Comparison of ENCODE assay signal across 8 cellular contexts in the genomic region with DNA sequence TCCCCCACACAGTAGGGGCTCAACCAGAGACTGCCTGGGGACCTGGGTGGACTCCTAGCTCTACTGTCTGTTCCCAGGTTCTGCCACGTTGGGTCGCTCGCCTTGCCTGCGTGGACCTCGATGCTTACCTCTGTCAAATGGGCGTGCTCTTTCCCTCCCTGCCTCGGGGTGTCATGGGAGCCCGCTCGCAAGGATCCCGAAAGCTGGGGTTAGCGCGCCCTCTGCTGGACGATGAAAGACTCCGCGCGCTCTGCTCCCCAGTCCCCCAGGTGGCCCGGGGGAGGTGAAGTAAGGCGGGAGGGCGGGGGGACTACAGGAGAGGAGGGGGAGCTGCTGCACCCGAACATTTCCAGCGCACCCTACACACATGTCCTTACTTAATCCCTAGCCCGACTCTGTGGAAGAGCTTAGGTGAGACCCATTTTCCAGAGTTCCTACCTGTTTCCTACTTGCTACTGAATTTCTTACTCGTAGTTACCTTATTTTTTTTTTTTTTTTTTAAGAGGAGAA. TPM values are rescaled to one million over a fixed set of nuclear protein-coding genes. Genes with fewer than 3 reads are reported as not detected.
DNase-seq lines count a peak whose midpoint lies in the region; ATAC-seq and TF ChIP-seq lines count a peak whose summit lies in the region.

No MANE protein-coding gene starts in this region.

- H3K4me1 ChIP-seq in parathyroid adenoma (no peaks in the 10 kb centered on the region), upper lobe of right lung (no peaks in the 10 kb centered on the region)

- H3K27ac ChIP-seq in parathyroid adenoma (no peak overlapping the region), upper lobe of right lung (no peak overlapping the region)

- H3K9ac ChIP-seq in parathyroid adenoma, result no peak overlapping the region

- TF ChIP-seq CTCF in AG09319 (IDR thresholded peaks at IDR 0.05; ENCODE audit: low read depth, low read length) (peak; percentile 78), parathyroid adenoma (IDR thresholded peaks at IDR 0.05) (peak; percentile 71), upper lobe of right lung (IDR thresholded peaks at IDR 0.05) (peak; percentile 74)

- H3K4me3 ChIP-seq in parathyroid adenoma (ENCODE audit: low read depth, low read length) (no peak overlapping the region), upper lobe of right lung (no peak overlapping the region)

- no peaks in the 10 kb centered on the region for H3K79me2 ChIP-seq in parathyroid adenoma

- peak; percentile 68 for ATAC-seq in GM19372 (IDR thresholded peaks at IDR 0.05; ENCODE audit: low read depth, unreplicated experiment)
- peak; percentile 92 for ATAC-seq in upper lobe of right lung

- peak overlapping the region; percentile 13 for H3K4me2 ChIP-seq in parathyroid adenoma (ENCODE audit: low read length)

- H3K9me3 ChIP-seq in parathyroid adenoma (ENCODE audit: control insufficient read depth, low read length) (no peaks in the 10 kb centered on the region), upper lobe of right lung (no peaks in the 10 kb centered on the region)

- DNase-seq in AG09319 (ENCODE audit: extremely low read depth, low read depth) (peak; percentile 15), HuH-7.5 (ENCODE audit: low spot score) (peak; percentile 96), SK-MEL-5 (ENCODE audit: low read depth, low spot score) (peak; percentile 82), activated gamma-delta T cell (lab: John Stamatoyannopoulos, UW) (peak; percentile 35), germinal center (ENCODE audit: low spot score) (peak; percentile 90), upper lobe of right lung (peak; percentile 89)

- no peaks in the 10 kb centered on the region for H3K36me3 ChIP-seq in parathyroid adenoma (ENCODE audit: control insufficient read depth, insufficient read depth, low read length)
- H3K36me3 ChIP-seq in upper lobe of right lung, result no peaks in the 10 kb centered on the region

- intact Hi-C loops in upper lobe of right lung (cut with DNase I), result loop anchor here (5.0 kb wide), 1 partner anchor 49 kb away; no protein-coding TSS in a partner anchor

- peak overlapping the region; percentile 50 for H2AFZ ChIP-seq in parathyroid adenoma

- H3K27me3 ChIP-seq in parathyroid adenoma (ENCODE audit: control insufficient read depth, insufficient read depth, low read length), result no peaks in the 10 kb centered on the region
- peaks cover 48% of the 10 kb centered on the region for H3K27me3 ChIP-seq in upper lobe of right lung

- in situ Hi-C loops in SK-MEL-5 (cut with HindIII; ENCODE audit: low pct_unique_long_range_greater_than_20kb, low sequenced_read_pairs), result no loop called here

RNA-seq across cellular contexts. Expression of a gene that starts 2.3 kb away (rescaled TPM):
- not detected in 2 replicates for total RNA-seq in SK-MEL-5 (2014; rRNA removed; shearing (Covaris generic))
- not detected in 2 replicates for polyA plus RNA-seq in SK-MEL-5 (2015; cell fraction: cytosol; rRNA removed)
- not detected in 2 replicates for polyA plus RNA-seq in SK-MEL-5 (2015; cell fraction: nucleus; rRNA removed)
- not detected for total RNA-seq in upper lobe of right lung

RNA-seq across cellular contexts. Expression of a gene that starts 16.0 kb away (rescaled TPM):
- total RNA-seq in SK-MEL-5 (2014; rRNA removed; shearing (Covaris generic)), result not detected in 2 replicates
- polyA plus RNA-seq in SK-MEL-5 (2015; cell fraction: cytosol; rRNA removed), result not detected in 2 replicates
- polyA plus RNA-seq in SK-MEL-5 (2015; cell fraction: nucleus; rRNA removed), result not detected in 2 replicates
- total RNA-seq in upper lobe of right lung, result 2.3 TPM

RNA-seq across cellular contexts. Expression of a gene that starts 42.9 kb away (rescaled TPM):
- total RNA-seq in SK-MEL-5 (2014; rRNA removed; shearing (Covaris generic)), result 0.11 and 0.26 TPM in 2 replicates
- polyA plus RNA-seq in SK-MEL-5 (2015; cell fraction: cytosol; rRNA removed), result 0.18 and 0.36 TPM in 2 replicates
- 0.11 and 0.49 TPM in 2 replicates for polyA plus RNA-seq in SK-MEL-5 (2015; cell fraction: nucleus; rRNA removed)
- 23.5 TPM for total RNA-seq in upper lobe of right lung

Comparison
In these comparisons a context has a peak if more than half of its experiments do, and no peak if none do; other contexts are left out.
1. DNase-seq: peak in every context shown above with its lines; median percentile 96 in HuH-7.5; 90 in germinal center; 89 in upper lobe of right lung; 82 in SK-MEL-5; 35 in activated gamma-delta T cell; 15 in AG09319.
2. RNA of a gene that starts 42.9 kb away (total RNA-seq): 23.5 TPM in upper lobe of right lung (single experiment); 0.11 to 0.26 TPM in SK-MEL-5; every median in the first group is over 10 times any median in the second.
3. Peak in every context shown above with its lines, with median percentiles within 50 percentile points of each other: CTCF ChIP-seq.